Comparison of ENCODE assay signal across 19 cellular contexts in genomic region chr4:123877561-123877960, GRCh38.
DNase-seq lines count a peak whose midpoint lies in the region; ATAC-seq, FAIRE-seq and TF ChIP-seq lines count a peak whose summit lies in the region.
"Had no signal": no experiment of that assay in that cellular context is flagged by ENCODE, and none has a peak within 500 bp of the region (broad histone marks: within the 10 kb centered on the region; RNA-seq: fewer than 3 reads in every experiment).

No MANE protein-coding gene starts in this region.

- ATAC-seq in heart right ventricle (peak in 3 of 8 donors; percentile 63 to 65 (median 65)), left cardiac atrium (no peak)
- ATAC-seq: A549, GM12878, Panc1, Right ventricle myocardium inferior had no signal

- 13 to 14% methylated on average over 3 of the region's 3 CpGs for WGBS in heart right ventricle, 2 donors

- H3K4me3 ChIP-seq in heart right ventricle (no peak overlapping the region), astrocyte (ENCODE audit: insufficient read depth, low read depth, low read length) (no peak overlapping the region), fibroblast of villous mesenchyme (ENCODE audit: low read depth, low read length) (no peak overlapping the region), BE2C (ENCODE audit: low read depth, low read length) (no peak overlapping the region)
- H3K4me3 ChIP-seq: A549, GM12878 had no signal

- no peaks in the 10 kb centered on the region for H3K79me2 ChIP-seq in astrocyte (ENCODE audit: insufficient read depth, low read length)

- peaks cover 3% of the 10 kb centered on the region for H3K4me1 Mint-ChIP-seq in astrocyte (ENCODE audit: low read depth, unreplicated experiment)

- intact Hi-C loops in heart right ventricle (cut with DNase I), result no loop called here
- intact Hi-C loops in left cardiac atrium (cut with DNase I), result no loop called here

- no peak overlapping the region for H3K9ac ChIP-seq in astrocyte (ENCODE audit: low read length)

- H3K27ac ChIP-seq in heart right ventricle (peak overlapping the region in 6 of 10 donors; percentile 12 to 77 (median 51)), astrocyte (ENCODE audit: low read depth, low read length) (no peak overlapping the region)
- H3K27ac ChIP-seq: A549 had no signal

- no peak overlapping the region for H3K4me2 ChIP-seq in astrocyte (ENCODE audit: low read length)
- H3K4me2 ChIP-seq: A549 had no signal

- no peak overlapping the region for H3K27ac Mint-ChIP-seq in astrocyte (ENCODE audit: unreplicated experiment)

- no peak for FAIRE-seq in astrocyte (lab: Jason Lieb, UNC)
- FAIRE-seq: A549, GM12878 had no signal

- H3K9me3 Mint-ChIP-seq in astrocyte (ENCODE audit: unreplicated experiment), result no peaks in the 10 kb centered on the region

- no peak overlapping the region for H2AFZ ChIP-seq in astrocyte (ENCODE audit: low read depth, low read length)

- peaks cover 0 to 23% (median 18%) of the 10 kb centered on the region in 9 donors for H3K4me1 ChIP-seq in heart right ventricle
- no peaks in the 10 kb centered on the region for H3K4me1 ChIP-seq in astrocyte (ENCODE audit: insufficient read depth, low read length)
- H3K4me1 ChIP-seq in BE2C, result no peaks in the 10 kb centered on the region
- H3K4me1 ChIP-seq: A549 had no signal

- no peak overlapping the region for H3K4me3 Mint-ChIP-seq in astrocyte (ENCODE audit: unreplicated experiment)

- H4K20me1 ChIP-seq in astrocyte (ENCODE audit: insufficient read depth, low read length), result no peaks in the 10 kb centered on the region

- TF ChIP-seq CTCF in heart right ventricle (IDR thresholded peaks at IDR 0.05) (no peak), astrocyte (IDR thresholded peaks at IDR 0.05; ENCODE audit: insufficient read depth, low read depth, low read length) (no peak), fibroblast of villous mesenchyme (IDR thresholded peaks at IDR 0.05; ENCODE audit: insufficient read depth, low read depth, low read length) (no peak), BE2C (IDR thresholded peaks at IDR 0.05; ENCODE audit: low read depth, low read length) (no peak)

- no peaks in the 10 kb centered on the region for H3K36me3 ChIP-seq in heart right ventricle
- no peaks in the 10 kb centered on the region for H3K36me3 ChIP-seq in astrocyte (ENCODE audit: insufficient read depth, low read length)
- H3K36me3 ChIP-seq in BE2C, result no peaks in the 10 kb centered on the region

- H3K9me3 ChIP-seq in heart right ventricle, result peaks cover 0 to 3% (median 0%) of the 10 kb centered on the region in 11 donors
- H3K9me3 ChIP-seq in astrocyte (ENCODE audit: insufficient read depth, low read depth, low read length), result no peaks in the 10 kb centered on the region
- no peaks in the 10 kb centered on the region for H3K9me3 ChIP-seq in BE2C
- H3K9me3 ChIP-seq: A549 had no signal

- H3K36me3 Mint-ChIP-seq in astrocyte (ENCODE audit: low read depth, unreplicated experiment), result no peaks in the 10 kb centered on the region

- no peaks in the 10 kb centered on the region for H3K27me3 Mint-ChIP-seq in astrocyte (ENCODE audit: low read depth, unreplicated experiment)

- DNase-seq in heart right ventricle, result peak in 1 of 2 donors; percentile 31
- no peak for DNase-seq in left cardiac atrium
- peak; percentile 67 for DNase-seq in astrocyte (ENCODE audit: low read depth)
- peak; percentile 28 for DNase-seq in fibroblast of villous mesenchyme (ENCODE audit: low read depth)
- DNase-seq in BE2C, result no peak
- no peak for DNase-seq in epidermal melanocyte (ENCODE audit: insufficient read length, low spot score)
- no peak for DNase-seq in NCI-H524 (lab: John Stamatoyannopoulos, UW)
- DNase-seq in HuH-7.5 (ENCODE audit: low spot score), result no peak
- DNase-seq: C1 segment of cervical spinal cord, GDM1, GOT3, KBM-7, NCI-H1436, NCI-H2081 treated with DMSO at 0.1 percent for 48 hours, NCI-H510A treated with DMSO at 0.1 percent for 48 hours had no signal

- H3K27me3 ChIP-seq in heart right ventricle, result no peaks in the 10 kb centered on the region
- no peaks in the 10 kb centered on the region for H3K27me3 ChIP-seq in astrocyte (ENCODE audit: insufficient read depth, low read length)
- H3K27me3 ChIP-seq in BE2C, result no peaks in the 10 kb centered on the region

Comparison
In these comparisons a context has a peak if more than half of its experiments do, and no peak if none do; other contexts are left out.
1. DNase-seq: peak in astrocyte (single experiment) and fibroblast of villous mesenchyme (single experiment); none in left cardiac atrium (single experiment), BE2C (single experiment), epidermal melanocyte (single experiment), NCI-H524 (0 of 2) and HuH-7.5 (single experiment).